8 cellular contexts compared by ENCODE assay signal in the genomic region with DNA sequence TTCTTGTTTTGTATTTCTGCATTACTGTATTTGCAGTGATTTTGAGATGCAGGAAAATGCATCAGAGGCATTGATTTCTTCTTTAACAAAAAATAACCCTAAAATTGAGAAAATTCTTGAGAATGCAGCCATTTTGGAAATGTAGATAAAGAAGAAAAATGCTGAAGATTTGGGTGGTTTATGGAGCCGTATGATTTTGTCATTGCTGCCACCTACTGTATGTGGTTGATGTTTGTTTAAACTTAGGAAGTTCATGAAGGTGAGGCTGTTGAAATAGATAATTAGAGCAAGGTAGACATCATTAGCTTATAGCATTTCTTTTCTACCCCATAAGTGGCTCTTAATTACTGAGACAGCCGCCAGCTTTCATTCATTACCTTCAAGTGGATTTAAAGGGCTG.
DNase-seq lines count a peak whose midpoint lies in the region; ATAC-seq and TF ChIP-seq lines count a peak whose summit lies in the region.

No MANE protein-coding gene starts in this region.

- H3K4me1 Mint-ChIP-seq in activated naive CD8-positive, alpha-beta T cell treated with anti-CD3 and anti-CD28 coated beads, Interleukin-2, amount 10 ng/mL, durations not matched to agents 7 days and 5 days, result peaks cover 15% of the 10 kb centered on the region
- peaks cover 22% of the 10 kb centered on the region for H3K4me1 Mint-ChIP-seq in activated naive CD8-positive, alpha-beta T cell treated with anti-CD3 and anti-CD28 coated beads for 36 hours
- H3K4me1 Mint-ChIP-seq in naive B cell, result peaks cover 12 to 30% (median 26%) of the 10 kb centered on the region in 3 donors

- no peaks in the 10 kb centered on the region for H3K9me3 Mint-ChIP-seq in activated naive CD8-positive, alpha-beta T cell treated with anti-CD3 and anti-CD28 coated beads, Interleukin-2, amount 10 ng/mL, durations not matched to agents 7 days and 5 days
- H3K9me3 Mint-ChIP-seq in activated naive CD8-positive, alpha-beta T cell treated with anti-CD3 and anti-CD28 coated beads for 36 hours, result no peaks in the 10 kb centered on the region
- no peaks in the 10 kb centered on the region for H3K9me3 Mint-ChIP-seq in naive B cell

- no peak overlapping the region for H3K27ac ChIP-seq in body of pancreas

- WGBS in body of pancreas, 2 donors, result 29 to 37% methylated on average over 2 of the region's 2 CpGs

- H3K4me1 ChIP-seq in body of pancreas, result peaks cover 56% of the 10 kb centered on the region

- no peaks in the 10 kb centered on the region for H3K36me3 ChIP-seq in body of pancreas (replicated peaks in 1 of 2; ENCODE audit: insufficient read depth in 1 of 2, low read depth in 2 of 2)

- H3K27me3 ChIP-seq in body of pancreas, result no peaks in the 10 kb centered on the region

- H3K36me3 Mint-ChIP-seq in activated naive CD8-positive, alpha-beta T cell treated with anti-CD3 and anti-CD28 coated beads, Interleukin-2, amount 10 ng/mL, durations not matched to agents 7 days and 5 days, result peaks cover 14% of the 10 kb centered on the region
- peaks cover 5% of the 10 kb centered on the region for H3K36me3 Mint-ChIP-seq in activated naive CD8-positive, alpha-beta T cell treated with anti-CD3 and anti-CD28 coated beads for 36 hours
- peaks cover 12 to 22% of the 10 kb centered on the region in 2 donors for H3K36me3 Mint-ChIP-seq in naive B cell

- peak; percentile 35 for ATAC-seq in activated naive CD8-positive, alpha-beta T cell treated with anti-CD3 and anti-CD28 coated beads, Interleukin-2, amount 10 ng/mL, durations not matched to agents 7 days and 5 days (ENCODE audit: low read depth)
- no peak for ATAC-seq in body of pancreas
- ATAC-seq in naive B cell (ENCODE audit: low read depth in 2 of 2), result peak; percentile 34 to 54
- ATAC-seq in GM21737 (IDR thresholded peaks at IDR 0.05; ENCODE audit: unreplicated experiment), result no peak

- no peak overlapping the region for H3K4me3 ChIP-seq in body of pancreas

- no peak overlapping the region for H3K27ac Mint-ChIP-seq in activated naive CD8-positive, alpha-beta T cell treated with anti-CD3 and anti-CD28 coated beads, Interleukin-2, amount 10 ng/mL, durations not matched to agents 7 days and 5 days
- H3K27ac Mint-ChIP-seq in activated naive CD8-positive, alpha-beta T cell treated with anti-CD3 and anti-CD28 coated beads for 36 hours, result no peak overlapping the region
- H3K27ac Mint-ChIP-seq in naive B cell, result peak overlapping the region in 1 of 6 donors; percentile 47

- no peaks in the 10 kb centered on the region for H3K9me3 ChIP-seq in body of pancreas

- no peak overlapping the region for H3K4me3 Mint-ChIP-seq in activated naive CD8-positive, alpha-beta T cell treated with anti-CD3 and anti-CD28 coated beads, Interleukin-2, amount 10 ng/mL, durations not matched to agents 7 days and 5 days
- no peak overlapping the region for H3K4me3 Mint-ChIP-seq in activated naive CD8-positive, alpha-beta T cell treated with anti-CD3 and anti-CD28 coated beads for 36 hours
- no peak overlapping the region for H3K4me3 Mint-ChIP-seq in naive B cell

- no peak for DNase-seq in activated naive CD8-positive, alpha-beta T cell treated with anti-CD3 and anti-CD28 coated beads, Interleukin-2, amount 10 ng/mL, durations not matched to agents 7 days and 5 days
- DNase-seq in activated naive CD8-positive, alpha-beta T cell treated with anti-CD3 and anti-CD28 coated beads for 36 hours, result no peak
- DNase-seq in NCI-H1694 treated with DMSO at 0.1 percent for 48 hours (lab: John Stamatoyannopoulos, UW) (peak; percentile 54), body of pancreas (no peak), naive B cell (peak; percentile 25), OCI-M2 (lab: John Stamatoyannopoulos, UW; ENCODE audit: unreplicated experiment) (no peak)
- DNase-seq in effector CD8-positive, alpha-beta T cell (lab: John Stamatoyannopoulos, UW), result no peak

- TF ChIP-seq CTCF in body of pancreas (IDR thresholded peaks at IDR 0.05), result peak in 5 of 7 experiments; percentile 12 to 55 (median 41)

- intact Hi-C loops in body of pancreas (cut with DNase I), result loop anchor here (10.0 kb wide), 1 partner anchor 115 kb away; no protein-coding TSS in a partner anchor

- H3K27me3 Mint-ChIP-seq in activated naive CD8-positive, alpha-beta T cell treated with anti-CD3 and anti-CD28 coated beads, Interleukin-2, amount 10 ng/mL, durations not matched to agents 7 days and 5 days, result no peaks in the 10 kb centered on the region
- no peaks in the 10 kb centered on the region for H3K27me3 Mint-ChIP-seq in activated naive CD8-positive, alpha-beta T cell treated with anti-CD3 and anti-CD28 coated beads for 36 hours
- no peaks in the 10 kb centered on the region for H3K27me3 Mint-ChIP-seq in naive B cell

- POLR2A ChIA-PET in activated naive CD8-positive, alpha-beta T cell treated with anti-CD3 and anti-CD28 coated beads, Interleukin-2, amount 10 ng/mL, durations not matched to agents 7 days and 5 days (lab: Charles Lee), result interaction anchor here (0.6 to 1.4 kb wide), 6 partner anchors 123 to 596 kb away, joined by 3 to 11 read pairs (median 3); a partner anchor contains a TSS

- no peak for TF ChIP-seq POLR2A in body of pancreas (IDR thresholded peaks at IDR 0.05)

Comparison
In these comparisons a context has a peak if more than half of its experiments do, and no peak if none do; other contexts are left out.
1. ATAC-seq: peak in activated naive CD8-positive, alpha-beta T cell treated with anti-CD3 and anti-CD28 coated beads, Interleukin-2, amount 10 ng/mL, durations not matched to agents 7 days and 5 days (single experiment) and naive B cell (2 of 2); none in body of pancreas (single experiment) and GM21737 (single experiment).
2. DNase-seq: peak in NCI-H1694 treated with DMSO at 0.1 percent for 48 hours (single experiment) and naive B cell (single experiment); none in activated naive CD8-positive, alpha-beta T cell treated with anti-CD3 and anti-CD28 coated beads, Interleukin-2, amount 10 ng/mL, durations not matched to agents 7 days and 5 days (single experiment), activated naive CD8-positive, alpha-beta T cell treated with anti-CD3 and anti-CD28 coated beads for 36 hours (single experiment), body of pancreas (0 of 4), effector CD8-positive, alpha-beta T cell (single experiment) and OCI-M2 (single experiment).